ENCODE assay signal across 8 cellular contexts in the genomic region with DNA sequence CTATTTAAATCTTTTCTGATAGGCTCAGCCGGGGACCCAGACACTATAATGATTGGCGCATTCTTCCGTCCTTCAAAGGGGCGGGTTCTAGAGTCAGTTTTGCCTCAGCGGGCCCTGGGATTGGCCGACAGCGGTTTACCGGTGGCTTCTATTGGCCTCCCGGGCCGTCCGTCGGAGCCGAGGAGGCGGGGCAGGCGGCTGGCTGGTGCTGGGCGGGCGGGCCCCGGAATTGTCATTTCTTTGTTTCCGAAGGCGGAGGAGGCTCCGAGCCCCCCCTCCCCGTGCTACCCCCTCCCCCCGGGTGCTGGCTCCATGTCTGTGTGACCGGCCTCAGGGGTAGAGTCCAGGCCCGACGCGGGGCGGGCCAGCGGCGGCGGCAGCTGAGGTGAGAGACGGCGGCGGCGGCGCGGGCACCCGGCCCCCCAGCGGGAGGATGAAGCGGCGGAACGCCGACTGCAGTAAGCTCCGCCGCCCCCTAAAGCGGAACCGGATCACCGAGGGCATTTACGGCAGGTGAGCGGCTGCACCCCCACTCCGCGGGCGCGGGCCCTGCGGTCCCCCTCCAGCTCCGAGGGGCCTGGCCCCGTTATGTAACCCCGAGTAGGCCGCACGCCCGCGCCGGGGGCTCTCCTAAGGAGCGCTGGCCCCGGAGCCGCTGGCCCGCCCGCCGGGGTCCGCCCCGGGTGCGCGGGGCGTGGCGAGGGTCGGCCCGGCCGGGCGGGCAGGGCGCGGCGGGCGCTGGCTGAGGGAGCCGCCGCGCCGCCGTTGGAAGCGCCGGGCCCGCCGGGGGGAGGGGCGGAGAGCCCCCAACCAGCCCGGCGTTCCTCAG. TPM values are rescaled to one million over a fixed set of nuclear protein-coding genes. Genes with fewer than 3 reads are reported as not detected.
A peak's percentile ranks its signal among the peaks of the same experiment; 100 is the strongest.
DNase-seq lines count a peak whose midpoint lies in the region; ATAC-seq, FAIRE-seq and TF ChIP-seq lines count a peak whose summit lies in the region.

A gene with protein sequence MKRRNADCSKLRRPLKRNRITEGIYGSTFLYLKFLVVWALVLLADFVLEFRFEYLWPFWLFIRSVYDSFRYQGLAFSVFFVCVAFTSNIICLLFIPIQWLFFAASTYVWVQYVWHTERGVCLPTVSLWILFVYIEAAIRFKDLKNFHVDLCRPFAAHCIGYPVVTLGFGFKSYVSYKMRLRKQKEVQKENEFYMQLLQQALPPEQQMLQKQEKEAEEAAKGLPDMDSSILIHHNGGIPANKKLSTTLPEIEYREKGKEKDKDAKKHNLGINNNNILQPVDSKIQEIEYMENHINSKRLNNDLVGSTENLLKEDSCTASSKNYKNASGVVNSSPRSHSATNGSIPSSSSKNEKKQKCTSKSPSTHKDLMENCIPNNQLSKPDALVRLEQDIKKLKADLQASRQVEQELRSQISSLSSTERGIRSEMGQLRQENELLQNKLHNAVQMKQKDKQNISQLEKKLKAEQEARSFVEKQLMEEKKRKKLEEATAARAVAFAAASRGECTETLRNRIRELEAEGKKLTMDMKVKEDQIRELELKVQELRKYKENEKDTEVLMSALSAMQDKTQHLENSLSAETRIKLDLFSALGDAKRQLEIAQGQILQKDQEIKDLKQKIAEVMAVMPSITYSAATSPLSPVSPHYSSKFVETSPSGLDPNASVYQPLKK (plus strand): TSS at position 232 of the 829 bp plus-strand sequence. CDS start 202 bp downstream, at position 434.

- H3K9me3 ChIP-seq in iPS-20b (ENCODE audit: insufficient read depth, low read depth, low read length) (no peaks in the 10 kb centered on the region), skeletal muscle tissue (ENCODE audit: control insufficient read depth in 3 of 3, low read length in 3 of 3) (no peaks in the 10 kb centered on the region)

- H3K27me3 ChIP-seq in bronchial epithelial cell (ENCODE audit: control insufficient read depth, insufficient read depth, low read length) = no peaks in the 10 kb centered on the region
- H3K27me3 ChIP-seq in iPS-20b (ENCODE audit: insufficient read depth, low read length) = peaks cover 22% of the 10 kb centered on the region
- H3K27me3 ChIP-seq in skeletal muscle tissue (ENCODE audit: control insufficient read depth in 3 of 3, insufficient read depth in 3 of 3, low read length in 3 of 3) = no peaks in the 10 kb centered on the region

- H3K4me3 ChIP-seq in bronchial epithelial cell (ENCODE audit: low read depth, low read length) (peak within 1 kb of the TSS; percentile 67), iPS-20b (ENCODE audit: low read length) (peak within 1 kb of the TSS; percentile 83), skeletal muscle tissue (ENCODE audit: low read length in 3 of 3) (peak within 1 kb of the TSS; percentile 94 to 97 (median 97))

- H3K4me1 ChIP-seq in iPS-20b (ENCODE audit: insufficient read depth, low read length) (peaks cover 5% of the 10 kb centered on the region; the same call in 1 of the 2 replicates), skeletal muscle tissue (ENCODE audit: control insufficient read depth in 3 of 3, insufficient read depth in 3 of 3, low read length in 3 of 3) (peaks cover 27 to 40% (median 31%) of the 10 kb centered on the region in 3 donors)

- H3K36me3 Mint-ChIP-seq in WTC11 = no peaks in the 10 kb centered on the region

- H3K27ac Mint-ChIP-seq in WTC11 = peak within 1 kb of the TSS; percentile 94

- in situ Hi-C loops in ACHN (cut with HindIII; ENCODE audit: low pct_ligation_motif_present, low pct_unique_long_range_greater_than_20kb, low sequenced_read_pairs) = no loop called here

- H3K27me3 Mint-ChIP-seq in WTC11 (ENCODE audit: low read depth) = peaks cover 16% of the 10 kb centered on the region

- FAIRE-seq in bronchial epithelial cell (lab: Jason Lieb, UNC) = no peak

- ATAC-seq in GM18907 (IDR thresholded peaks at IDR 0.05; ENCODE audit: unreplicated experiment) (peak; percentile 92), HG03175 (IDR thresholded peaks at IDR 0.05; ENCODE audit: unreplicated experiment) (peak; percentile 88), WTC11 (peak; percentile 96)

- DNase-seq in ACHN = peak; percentile 93
- peak; percentile 89 for DNase-seq in NCI-H226
- peak; percentile 96 for DNase-seq in WTC11 (ENCODE audit: low spot score)
- peak; percentile 88 for DNase-seq in bronchial epithelial cell (ENCODE audit: low read depth)

- H3K9me3 Mint-ChIP-seq in WTC11 = no peaks in the 10 kb centered on the region

- peaks cover 16% of the 10 kb centered on the region for H3K4me1 Mint-ChIP-seq in WTC11

- H3K9ac ChIP-seq in iPS-20b (ENCODE audit: low read depth, low read length) (peak within 1 kb of the TSS; percentile 74; the same call in 1 of the 2 replicates), skeletal muscle tissue (ENCODE audit: low read depth in 1 of 3, low read length in 3 of 3) (peak within 1 kb of the TSS; percentile 88 to 93 (median 92))

- CTCF ChIA-PET in WTC11 (lab: Charles Lee) = interaction anchor here (0.6 to 1.3 kb wide), 4 partner anchors 50 to 178 kb away, joined by 3 to 5 read pairs (median 4); no protein-coding TSS in a partner anchor

- peak within 1 kb of the TSS; percentile 90 for H3K4me3 Mint-ChIP-seq in WTC11

- H3K27ac ChIP-seq in iPS-20b (ENCODE audit: low read length) = no peak within 1 kb of the TSS
- peak within 1 kb of the TSS; percentile 98 for H3K27ac ChIP-seq in skeletal muscle tissue (ENCODE audit: low read depth, low read length)

- POLR2A ChIA-PET in WTC11 (lab: Charles Lee) = no interaction called here

- TF ChIP-seq CTCF in WTC11 (IDR thresholded peaks at IDR 0.05) (no peak), bronchial epithelial cell (IDR thresholded peaks at IDR 0.05; ENCODE audit: insufficient read depth, low read length, severe bottlenecking) (peak; percentile 2)

- no peaks in the 10 kb centered on the region for H3K36me3 ChIP-seq in bronchial epithelial cell (ENCODE audit: control insufficient read depth, insufficient read depth, low read length)
- no peaks in the 10 kb centered on the region for H3K36me3 ChIP-seq in iPS-20b (ENCODE audit: insufficient read depth, low read depth, low read length)
- H3K36me3 ChIP-seq in skeletal muscle tissue (ENCODE audit: control insufficient read depth in 3 of 3, insufficient read depth in 3 of 3, low read length in 3 of 3) = no peaks in the 10 kb centered on the region

TF ChIP-seq in WTC11, 78 proteins besides CTCF, POLR2A, EP300 and RAD21:
- TF ChIP-seq ETV6 (CRISPR knock-in tag; IDR thresholded peaks at IDR 0.05) (0 out of 2 replicates have a peak, but pooled peaks have one; percentile 4), TEAD1 (CRISPR knock-in tag; IDR thresholded peaks at IDR 0.05) (no peak), FOXP1 (CRISPR knock-in tag; IDR thresholded peaks at IDR 0.05; ENCODE audit: borderline replicate concordance) (0 out of 2 replicates have a peak, but pooled peaks have one; percentile 14), ZNF396 (CRISPR knock-in tag; IDR thresholded peaks at IDR 0.05; ENCODE audit: borderline replicate concordance) (no peak), NFYB (CRISPR knock-in tag; conservative IDR thresholded peaks at IDR 0.05; ENCODE audit: low read depth) (peak; percentile 91)
- TF ChIP-seq, protein P1, sequence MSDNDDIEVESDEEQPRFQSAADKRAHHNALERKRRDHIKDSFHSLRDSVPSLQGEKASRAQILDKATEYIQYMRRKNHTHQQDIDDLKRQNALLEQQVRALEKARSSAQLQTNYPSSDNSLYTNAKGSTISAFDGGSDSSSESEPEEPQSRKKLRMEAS (CRISPR knock-in tag; IDR thresholded peaks at IDR 0.05) = 0 out of 2 replicates have a peak, but pooled peaks have one; percentile 47
TF ChIP-seq in WTC11: peak in this region for 4.

RNA-seq across cellular contexts. Expression of the gene that starts here (rescaled TPM):
- total RNA-seq in WTC11 (2021) (9.0 to 9.5 TPM (median 9.0 TPM) in 3 replicates), bronchial epithelial cell (11.9 and 17.4 TPM in 2 replicates), skeletal muscle tissue (16.2 TPM)
